In the genomic region with DNA sequence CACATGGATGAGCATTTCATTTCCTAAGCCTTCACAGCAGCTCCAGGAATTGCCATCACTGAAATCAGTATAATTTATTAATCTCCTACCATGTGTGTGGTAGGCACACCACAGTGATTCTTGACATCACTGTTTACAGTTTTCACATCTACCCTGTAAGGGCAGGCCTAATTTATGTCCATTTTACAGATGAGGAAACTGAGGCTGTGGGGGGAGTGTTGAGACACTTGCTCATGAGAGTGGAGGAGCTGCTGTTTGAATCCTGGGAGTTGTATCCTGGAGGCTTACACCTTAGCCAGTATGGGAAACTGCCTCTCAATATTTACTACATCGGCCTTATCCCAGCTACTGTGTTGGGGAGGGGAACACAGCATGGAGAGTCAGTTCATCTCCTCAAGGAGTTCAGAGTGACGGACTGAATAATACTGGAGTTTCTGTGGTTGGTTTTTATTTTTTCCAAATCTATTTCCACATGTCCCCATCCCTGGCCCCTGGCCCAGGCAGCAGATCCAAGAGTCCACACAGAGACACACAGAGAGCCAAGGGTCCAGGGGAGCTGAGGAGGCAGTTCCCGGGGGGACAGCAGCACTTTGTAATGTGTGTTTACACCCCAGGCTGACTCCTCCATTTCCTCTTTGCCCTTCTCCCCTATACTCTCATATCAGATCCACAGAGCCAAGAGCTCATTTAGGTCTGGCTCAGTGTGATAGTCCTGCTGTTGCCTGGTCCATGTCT, we compare ENCODE assay signal across 18 cellular contexts. TPM values are rescaled to one million over a fixed set of nuclear protein-coding genes. Genes with fewer than 3 reads are reported as not detected.
DNase-seq lines count a peak whose midpoint lies in the region; ATAC-seq and TF ChIP-seq lines count a peak whose summit lies in the region.
"Had no signal": no experiment of that assay in that cellular context is flagged by ENCODE, and none has a peak within 500 bp of the region (broad histone marks: within the 10 kb centered on the region; RNA-seq: fewer than 3 reads in every experiment).

No MANE protein-coding gene starts in this region.

- CTCF ChIA-PET in A673 (lab: Charles Lee) = no interaction called here

- no peak overlapping the region for H3K4me3 ChIP-seq in right atrium auricular region
- H3K4me3 ChIP-seq in right cardiac atrium (ENCODE audit: low read length) = no peak overlapping the region
- no peak overlapping the region for H3K4me3 ChIP-seq in psoas muscle
- H3K4me3 ChIP-seq in aorta (ENCODE audit: low read length in 2 of 2) = no peak overlapping the region
- H3K4me3 ChIP-seq in A673 (ENCODE audit: low read depth, low read length, poor library complexity, severe bottlenecking) = no peak overlapping the region
- H3K4me3 ChIP-seq: BLaER1 treated with 17β-estradiol and CSF1 and Interleukin-3, amounts not matched to agents 10 nM and 100 nM; GM23248 had no signal

- DNase-seq in Right ventricle myocardium inferior (ENCODE audit: missing footprints) (no peak), right atrium auricular region (ENCODE audit: low spot score) (no peak), right cardiac atrium (peak; percentile 50 to 80 (median 79)), psoas muscle (peak; percentile 60 to 74), aorta (peak in 1 of 2 donors; percentile 55), A673 (ENCODE audit: low spot score) (no peak), dermis blood vessel endothelial cell (no peak)
- DNase-seq in stimulated activated CD4-positive, alpha-beta T cell treated with anti-CD3 and anti-CD28 coated beads, Interleukin-4, amount 100 ng/mL, for 4 hours = no peak
- DNase-seq: CD8-positive, alpha-beta memory T cell; DMS79 treated with DMSO at 0.1 percent for 48 hours; GM23248; HCEC 1CT; NCI-H1417 treated with DMSO at 0.1 percent for 48 hours; NCI-H1930; NK-92 treated with Interleukin-12 subunit alpha and Interleukin-12 subunit beta, amount 100 ng/mL, for 24 hours; OCI-M1; RPMI8226 had no signal

- intact Hi-C loops in Right ventricle myocardium inferior (cut with DNase I) = no loop called here
- intact Hi-C loops in right cardiac atrium (cut with DNase I) = no loop called here
- intact Hi-C loops in psoas muscle (cut with DNase I) = no loop called here
- intact Hi-C loops in aorta (cut with DNase I) = no loop called here
- intact Hi-C loops in A673 (cut with micrococcal nuclease; ENCODE audit: unreplicated experiment) = no loop called here

- H3K4me1 ChIP-seq in right atrium auricular region = peaks cover 0 to 32% of the 10 kb centered on the region in 2 donors
- H3K4me1 ChIP-seq in right cardiac atrium (ENCODE audit: control insufficient read depth, insufficient read depth, low read length) = peaks cover 8% of the 10 kb centered on the region
- H3K4me1 ChIP-seq in psoas muscle = peaks cover 31% of the 10 kb centered on the region
- H3K4me1 ChIP-seq in aorta (ENCODE audit: control insufficient read depth in 1 of 2, insufficient read depth in 2 of 2, low read length in 2 of 2) = no peaks in the 10 kb centered on the region
- H3K4me1 ChIP-seq in A673 (ENCODE audit: insufficient read depth, low read length, poor library complexity, severe bottlenecking) = no peaks in the 10 kb centered on the region

- no peaks in the 10 kb centered on the region for H3K36me3 ChIP-seq in right atrium auricular region
- H3K36me3 ChIP-seq in psoas muscle (ENCODE audit: insufficient read depth in 1 of 2, low read depth in 1 of 2) = no peaks in the 10 kb centered on the region
- H3K36me3 ChIP-seq in aorta (ENCODE audit: control insufficient read depth in 1 of 2, insufficient read depth in 2 of 2, low read length in 1 of 2) = no peaks in the 10 kb centered on the region
- H3K36me3 ChIP-seq in A673 (ENCODE audit: insufficient read depth, low read length, poor library complexity, severe bottlenecking) = no peaks in the 10 kb centered on the region
- H3K36me3 ChIP-seq: BLaER1 treated with 17β-estradiol and CSF1 and Interleukin-3, amounts not matched to agents 10 nM and 100 nM had no signal

- 54% methylated on average over 3 of the region's 3 CpGs for WGBS in right cardiac atrium
- 58 to 70% (median 63%) methylated on average over 3 of the region's 3 CpGs for WGBS in psoas muscle, 3 donors
- WGBS in aorta, 2 donors = 42 to 47% methylated on average over 3 of the region's 3 CpGs

- H3K27ac ChIP-seq in right atrium auricular region (peak overlapping the region in 1 of 2 donors; percentile 19), right cardiac atrium (ENCODE audit: low read length) (no peak overlapping the region), psoas muscle (no peak overlapping the region), aorta (ENCODE audit: low read depth in 1 of 2, low read length in 2 of 2) (no peak overlapping the region), A673 (ENCODE audit: low read depth, low read length, poor library complexity, severe bottlenecking) (no peak overlapping the region)
- H3K27ac ChIP-seq: BLaER1 treated with 17β-estradiol and CSF1 and Interleukin-3, amounts not matched to agents 10 nM and 100 nM; GM23248 had no signal

- POLR2A ChIA-PET in A673 (lab: Charles Lee; ENCODE audit: low non-redundant PET) = no interaction called here

- H3K27me3 ChIP-seq in right atrium auricular region (no peaks in the 10 kb centered on the region), right cardiac atrium (ENCODE audit: control insufficient read depth, insufficient read depth) (no peaks in the 10 kb centered on the region), psoas muscle (ENCODE audit: insufficient read depth in 3 of 3, low read length in 2 of 3) (no peaks in the 10 kb centered on the region), aorta (ENCODE audit: control insufficient read depth in 1 of 2, insufficient read depth in 2 of 2, low read length in 1 of 2) (no peaks in the 10 kb centered on the region), A673 (replicated peaks; ENCODE audit: insufficient read depth, low read depth, low read length, poor library complexity) (no peaks in the 10 kb centered on the region)
- H3K27me3 ChIP-seq: BLaER1 treated with 17β-estradiol and CSF1 and Interleukin-3, amounts not matched to agents 10 nM and 100 nM had no signal

- H3K9me3 ChIP-seq in right atrium auricular region = no peaks in the 10 kb centered on the region
- no peaks in the 10 kb centered on the region for H3K9me3 ChIP-seq in right cardiac atrium (ENCODE audit: control insufficient read depth, low read length)
- H3K9me3 ChIP-seq in psoas muscle = no peaks in the 10 kb centered on the region
- no peaks in the 10 kb centered on the region for H3K9me3 ChIP-seq in aorta (ENCODE audit: control insufficient read depth, low read length)
- no peaks in the 10 kb centered on the region for H3K9me3 ChIP-seq in A673 (ENCODE audit: low read depth, low read length, poor library complexity, severe bottlenecking)
- H3K9me3 ChIP-seq: BLaER1 treated with 17β-estradiol and CSF1 and Interleukin-3, amounts not matched to agents 10 nM and 100 nM had no signal

- TF ChIP-seq CTCF in right atrium auricular region (IDR thresholded peaks at IDR 0.05) (no peak), psoas muscle (IDR thresholded peaks at IDR 0.05) (no peak), A673 (conservative IDR thresholded peaks at IDR 0.05; ENCODE audit: low read depth, low read length) (no peak)

- BruUV-seq in A673 (replicated peaks; lab: Mats Ljungman, UMichigan) = no TSS peak

- ATAC-seq in Right ventricle myocardium inferior (peak; percentile 64), right cardiac atrium (peak; percentile 50 to 53), psoas muscle (peak in 1 of 4 donors; percentile 18), aorta (ENCODE audit: low FRiP score) (peak; percentile 59)

RNA-seq across cellular contexts. Expression of a gene that starts 13.2 kb away (rescaled TPM):
- 26.6 TPM for total RNA-seq in Right ventricle myocardium inferior
- total RNA-seq in right atrium auricular region = 10 to 100 TPM; 26.7 to 30.7 TPM
- 10 to 100 TPM; 24.8 to 27.6 (median 25.8) TPM for total RNA-seq in right cardiac atrium
- polyA plus RNA-seq in right cardiac atrium = 42.1 TPM
- 10 to 100 TPM; 16.0 to 39.2 (median 22.2) TPM for total RNA-seq in psoas muscle
- 10 to 100 TPM; 43.6 to 59.2 (median 56.7) TPM for polyA plus RNA-seq in psoas muscle
- total RNA-seq in aorta = 10 to 100 TPM; 15.1 to 15.8 TPM
- polyA plus RNA-seq in aorta = 10 to 100 TPM; 10.1 to 18.9 TPM
- 3.1 and 4.2 TPM in 2 replicates for total RNA-seq in A673 (2021)
- 63.4 and 78.1 TPM in 2 replicates for total RNA-seq in dermis blood vessel endothelial cell

RNA-seq across cellular contexts. Expression of a gene that starts 13.7 kb away (rescaled TPM):
- total RNA-seq in Right ventricle myocardium inferior (37.7 TPM), right atrium auricular region (10 to 100 TPM; 48.0 to 51.8 TPM), right cardiac atrium (10 to 100 TPM; 32.8 to 40.0 (median 36.8) TPM), psoas muscle (10 to 100 TPM; 33.2 to 39.6 (median 34.4) TPM), aorta (10 to 100 TPM; 34.3 to 63.8 TPM), A673 (2021) (70.6 and 72.5 TPM in 2 replicates), dermis blood vessel endothelial cell (95.5 and 102 TPM in 2 replicates)
- polyA plus RNA-seq in right cardiac atrium (33.7 TPM), psoas muscle (10 to 100 TPM; 29.8 to 47.6 (median 43.1) TPM), aorta (10 to 100 TPM; 16.2 to 73.4 TPM)

Comparison
In these comparisons a context has a peak if more than half of its experiments do, and no peak if none do; other contexts are left out.
1. DNase-seq: peak in right cardiac atrium (3 of 3) and psoas muscle (2 of 2); none in Right ventricle myocardium inferior (single experiment), right atrium auricular region (single experiment), A673 (single experiment), stimulated activated CD4-positive, alpha-beta T cell treated with anti-CD3 and anti-CD28 coated beads, Interleukin-4, amount 100 ng/mL, for 4 hours (0 of 2) and dermis blood vessel endothelial cell (single experiment).